Comparison of ENCODE assay signal across 9 cellular contexts in genomic region chr16:23842137-23842600, GRCh38. TPM values are rescaled to one million over a fixed set of nuclear protein-coding genes. Genes with fewer than 3 reads are reported as not detected.
DNase-seq lines count a peak whose midpoint lies in the region; ATAC-seq, FAIRE-seq and TF ChIP-seq lines count a peak whose summit lies in the region.
"Had no signal": no experiment of that assay in that cellular context is flagged by ENCODE, and none has a peak within 500 bp of the region (broad histone marks: within the 10 kb centered on the region; RNA-seq: fewer than 3 reads in every experiment).

No MANE protein-coding gene starts in this region.

- no peak for TF ChIP-seq CTCF in mesothelial cell of epicardium (IDR thresholded peaks at IDR 0.05; ENCODE audit: unreplicated experiment)

- no peak overlapping the region for H3K4me3 Mint-ChIP-seq in mesothelial cell of epicardium

- H3K9me3 Mint-ChIP-seq in activated naive CD4-positive, alpha-beta T cell treated with anti-CD3 and anti-CD28 coated beads, Interleukin-2, amount 50 U/mL, for 72 hours = peaks cover 0 to 2% of the 10 kb centered on the region in 2 donors
- no peaks in the 10 kb centered on the region for H3K9me3 Mint-ChIP-seq in mesothelial cell of epicardium

- peaks cover 85% of the 10 kb centered on the region for H3K27me3 Mint-ChIP-seq in mesothelial cell of epicardium (ENCODE audit: low read depth)

- H3K36me3 Mint-ChIP-seq in activated naive CD4-positive, alpha-beta T cell treated with anti-CD3 and anti-CD28 coated beads, Interleukin-2, amount 50 U/mL, for 72 hours = peaks cover 20 to 43% of the 10 kb centered on the region in 2 donors
- H3K36me3 Mint-ChIP-seq in mesothelial cell of epicardium = no peaks in the 10 kb centered on the region

- DNase-seq in GM18507 (ENCODE audit: extremely low spot score, insufficient read length, low read depth) (peak; percentile 42), mesothelial cell of epicardium (ENCODE audit: low spot score in 2 of 2, unreplicated experiment in 2 of 2) (no peak), Kasumi-1 (lab: John Stamatoyannopoulos, UW) (no peak), HuH-7.5 (ENCODE audit: low spot score) (no peak), NCI-H82 (lab: John Stamatoyannopoulos, UW) (no peak)
- peak in 1 of 2 donors; percentile 44 for DNase-seq in activated naive CD4-positive, alpha-beta T cell treated with anti-CD3 and anti-CD28 coated beads, Interleukin-2, amount 50 U/mL, for 72 hours (ENCODE audit: low spot score in 2 of 2)

- peak; percentile 73 for ATAC-seq in GM21381 (IDR thresholded peaks at IDR 0.05; ENCODE audit: unreplicated experiment)
- peak; percentile 71 for ATAC-seq in HG03354 (IDR thresholded peaks at IDR 0.05; ENCODE audit: poor library complexity, severe bottlenecking, unreplicated experiment)
- ATAC-seq in activated naive CD4-positive, alpha-beta T cell treated with anti-CD3 and anti-CD28 coated beads, Interleukin-2, amount 50 U/mL, for 72 hours = peak; percentile 95

- peak overlapping the region; percentile 79 to 97 for H3K27ac Mint-ChIP-seq in activated naive CD4-positive, alpha-beta T cell treated with anti-CD3 and anti-CD28 coated beads, Interleukin-2, amount 50 U/mL, for 72 hours
- no peak overlapping the region for H3K27ac Mint-ChIP-seq in mesothelial cell of epicardium

- peak; percentile 96 for FAIRE-seq in GM18507 (lab: Jason Lieb, UNC)
- FAIRE-seq: G401.6 had no signal

- H3K4me1 Mint-ChIP-seq in mesothelial cell of epicardium = no peaks in the 10 kb centered on the region

RNA-seq across cellular contexts. Expression of gene PRKCB, which starts 6.4 kb away (rescaled TPM):
- total RNA-seq in activated naive CD4-positive, alpha-beta T cell treated with anti-CD3 and anti-CD28 coated beads, Interleukin-2, amount 50 U/mL, for 72 hours = 10 to 100 TPM; 47.8 to 89.9 TPM
- total RNA-seq in mesothelial cell of epicardium = 0.27 to 0.38 TPM (median 0.27 TPM) in 3 replicates

Comparison
In these comparisons a context has a peak if more than half of its experiments do, and no peak if none do; other contexts are left out.
1. RNA of gene PRKCB, which starts 6.4 kb away (total RNA-seq): 47.8 to 89.9 TPM in activated naive CD4-positive, alpha-beta T cell treated with anti-CD3 and anti-CD28 coated beads, Interleukin-2, amount 50 U/mL, for 72 hours; 0.27 to 0.38 TPM in mesothelial cell of epicardium; every median in the first group is over 10 times any median in the second.
2. Peak in every context shown above with its lines, with median percentiles within 50 percentile points of each other: ATAC-seq.